ENCODE assay signal across 30 cellular contexts in genomic region chr11:4677948-4678347, GRCh38. TPM values are rescaled to one million over a fixed set of nuclear protein-coding genes. Genes with fewer than 3 reads are reported as not detected.
DNase-seq lines count a peak whose midpoint lies in the region; FAIRE-seq and TF ChIP-seq lines count a peak whose summit lies in the region.
"Had no signal": no experiment of that assay in that cellular context is flagged by ENCODE, and none has a peak within 500 bp of the region (broad histone marks: within the 10 kb centered on the region; RNA-seq: fewer than 3 reads in every experiment).

No MANE protein-coding gene starts in this region.

- peak; percentile 48 for DNase-seq in COR-L47 (lab: John Stamatoyannopoulos, UW)
- DNase-seq in LNCaP clone FGC (ENCODE audit: low read depth), result peak; percentile 99
- DNase-seq in NCI-H510A (lab: John Stamatoyannopoulos, UW), result peak; percentile 70
- DNase-seq in SHP77 (lab: John Stamatoyannopoulos, UW), result peak; percentile 74 to 87
- DNase-seq in HEK293T (ENCODE audit: extremely low spot score), result no peak
- DNase-seq in D341Med (ENCODE audit: low spot score), result no peak
- DNase-seq in GM20000 (ENCODE audit: low spot score), result no peak
- no peak for DNase-seq in frontal cortex (ENCODE audit: low spot score in 2 of 2)
- DNase-seq: activated CD4-positive, alpha-beta T cell treated with anti-CD3 and anti-CD28 coated beads, Interleukin-2, amount 50 U/mL, for 48 hours; activated naive CD4-positive, alpha-beta T cell treated with anti-CD3 and anti-CD28 coated beads, Interleukin-2, amount 50 U/mL, for 16 hours; AML-193; amniotic stem cell; brain microvascular endothelial cell; CD4-positive, alpha-beta T cell; left ventricle myocardium superior; midbrain; natural killer cell; NCI-H2107; NCI-H526; SK-N-SH had no signal

- no peak for FAIRE-seq in frontal cortex (lab: Jason Lieb, UNC)
- FAIRE-seq: A549, GM18507, TTC549 had no signal

- no peak overlapping the region for H3K4me3 ChIP-seq in LNCaP clone FGC (ENCODE audit: low read depth, low read length)
- H3K4me3 ChIP-seq: A549, skin epidermis, tibial nerve had no signal

- CTCF ChIA-PET in HEK293T (lab: Yijun Ruan, JAX), result no interaction called here

- no peak for TF ChIP-seq CTCF in LNCaP clone FGC (IDR thresholded peaks at IDR 0.05; ENCODE audit: control insufficient read depth, extremely low read depth, insufficient read depth)
- no peak for TF ChIP-seq CTCF in GM20000 (IDR thresholded peaks at IDR 0.05; ENCODE audit: extremely low read depth, missing control alignments)

- POLR2A ChIA-PET in HEK293T (lab: Yijun Ruan, JAX), result no interaction called here

TF ChIP-seq in HEK293T, 16 proteins besides CTCF, POLR2A, EP300 and RAD21:
- no peak for TF ChIP-seq BHLHE40 (IDR thresholded peaks at IDR 0.05; ENCODE audit: borderline replicate concordance)
- no peak for TF ChIP-seq SUZ12 (IDR thresholded peaks at IDR 0.05)
- no peak for TF ChIP-seq TARDBP (IDR thresholded peaks at IDR 0.05)
- TF ChIP-seq ELF4 (IDR thresholded peaks at IDR 0.05), result no peak
- no peak for TF ChIP-seq ZNF384 (IDR thresholded peaks at IDR 0.05)
- no peak for TF ChIP-seq SP1 (IDR thresholded peaks at IDR 0.05)
- TF ChIP-seq FOXA1 (IDR thresholded peaks at IDR 0.05), result no peak
- no peak for TF ChIP-seq CTBP1 (IDR thresholded peaks at IDR 0.05; ENCODE audit: borderline replicate concordance)
- TF ChIP-seq NFRKB (IDR thresholded peaks at IDR 0.05), result no peak
- TF ChIP-seq L3MBTL2 (conservative IDR thresholded peaks at IDR 0.05), result no peak
- TF ChIP-seq FOXK2 (IDR thresholded peaks at IDR 0.05), result no peak
- no peak for TF ChIP-seq ARNT (IDR thresholded peaks at IDR 0.05)
- no peak for TF ChIP-seq HDGF (IDR thresholded peaks at IDR 0.05; ENCODE audit: borderline replicate concordance)

RNA-seq across cellular contexts. Expression of gene OR51E2, which starts 19.7 kb away (rescaled TPM):
- under 0.01 TPM for total RNA-seq in frontal cortex
- total RNA-seq: CD4-positive, alpha-beta T cell; fibroblast of lung; left ventricle myocardium superior; natural killer cell; renal cortical epithelial cell had no signal

RNA-seq across cellular contexts. Expression of gene MMP26, which starts 26.6 kb away (rescaled TPM):
- total RNA-seq in frontal cortex, result not detected
- total RNA-seq: CD4-positive, alpha-beta T cell; chondrocyte; fibroblast of lung; glomerular endothelial cell; left ventricle myocardium superior; natural killer cell; omental fat pad; renal cortical epithelial cell; tibial nerve had no signal

RNA-seq across cellular contexts. Expression of gene OR51E1, which starts 34.2 kb away (rescaled TPM):
- total RNA-seq in frontal cortex, result 0.41 TPM
- total RNA-seq: CD4-positive, alpha-beta T cell; fibroblast of lung; glomerular endothelial cell; natural killer cell; renal cortical epithelial cell had no signal

RNA-seq across cellular contexts. Expression of gene OR51D1, which starts 40.7 kb away (rescaled TPM):
- not detected for total RNA-seq in frontal cortex
- total RNA-seq: CD4-positive, alpha-beta T cell; chondrocyte; fibroblast of lung; glomerular endothelial cell; left ventricle myocardium superior; natural killer cell; omental fat pad; renal cortical epithelial cell; tibial nerve had no signal

Comparison
In these comparisons a context has a peak if more than half of its experiments do, and no peak if none do; other contexts are left out.
1. DNase-seq: peak in COR-L47 (single experiment), LNCaP clone FGC (single experiment), NCI-H510A (single experiment) and SHP77 (2 of 2); none in HEK293T (single experiment), D341Med (single experiment), GM20000 (single experiment) and frontal cortex (0 of 2).